In genomic region chr12:77070382-77071294, GRCh38 we compare ENCODE assay signal across 13 cellular contexts. TPM values are rescaled to one million over a fixed set of nuclear protein-coding genes. Genes with fewer than 3 reads are reported as not detected.
DNase-seq lines count a peak whose midpoint lies in the region; ATAC-seq and TF ChIP-seq lines count a peak whose summit lies in the region.
"Had no signal": no experiment of that assay in that cellular context is flagged by ENCODE, and none has a peak within 500 bp of the region (broad histone marks: within the 10 kb centered on the region; RNA-seq: fewer than 3 reads in every experiment).

No MANE protein-coding gene starts in this region.

- no peak for TF ChIP-seq RAD21 in IMR-90 (IDR thresholded peaks at IDR 0.05; ENCODE audit: low read length)

- no peak overlapping the region; the same call in 1 of the 2 replicates for H3K23ac ChIP-seq in IMR-90 (ENCODE audit: low read depth, low read length)

- no peaks in the 10 kb centered on the region for H3K9me3 ChIP-seq in IMR-90 (ENCODE audit: control insufficient read depth, insufficient read depth, low read length)
- H3K9me3 ChIP-seq: lower lobe of right lung had no signal

- in situ Hi-C loops in IMR-90 (cut with MboI; ENCODE audit: low sequenced_read_pairs): loop anchor here (25.0 kb wide), 1 partner anchor 867 kb away; no protein-coding TSS in a partner anchor

- H3K18ac ChIP-seq in IMR-90 (ENCODE audit: low read depth, low read length): no peak overlapping the region; the same call in 1 of the 2 replicates

- H4K91ac ChIP-seq in IMR-90 (ENCODE audit: insufficient read depth, low read depth, low read length): no peak overlapping the region

- DNase-seq in IMR-90 (no peak), NCI-H2029 treated with DMSO at 0.1 percent for 48 hours (lab: John Stamatoyannopoulos, UW) (no peak), GOT3 (lab: John Stamatoyannopoulos, UW) (no peak)
- no peak for DNase-seq in activated T-cell treated with anti-CD3 and anti-CD28 coated beads, Interleukin-2, amount 50 U/mL, for 48 hours
- no peak for DNase-seq in stimulated activated naive CD4-positive, alpha-beta T cell (lab: John Stamatoyannopoulos, UW)
- DNase-seq: activated B cell treated with CpG ODN at 0.5 μM for 24 hours, foreskin keratinocyte, lower lobe of right lung, NCI-H187 treated with DMSO at 0.1 percent for 48 hours had no signal

- H4K5ac ChIP-seq in IMR-90 (ENCODE audit: low read depth, low read length): no peak overlapping the region

- H2BK15ac ChIP-seq in IMR-90 (ENCODE audit: low read depth, low read length): no peak overlapping the region

- no peak overlapping the region for H3K9ac ChIP-seq in IMR-90 (ENCODE audit: low read depth, low read length)

- no peak for TF ChIP-seq POLR2A in IMR-90 (IDR thresholded peaks at IDR 0.05; ENCODE audit: low read depth, low read length)

- no peaks in the 10 kb centered on the region for H3K79me1 ChIP-seq in IMR-90 (ENCODE audit: low read depth in 1 of 2, low read length in 2 of 2)

- H2BK120ac ChIP-seq in IMR-90 (ENCODE audit: low read depth, low read length): no peak overlapping the region

- no peak overlapping the region for H2BK20ac ChIP-seq in IMR-90 (ENCODE audit: low read depth, low read length)

- no peaks in the 10 kb centered on the region for H4K20me1 ChIP-seq in IMR-90 (ENCODE audit: insufficient read depth, low read length)

- H3K4ac ChIP-seq in IMR-90 (ENCODE audit: low read depth, low read length): no peak overlapping the region

- no peaks in the 10 kb centered on the region for H3K36me3 ChIP-seq in IMR-90 (ENCODE audit: control insufficient read depth, insufficient read depth, low read length)
- H3K36me3 ChIP-seq: lower lobe of right lung had no signal

- no peak overlapping the region for H3K27ac ChIP-seq in IMR-90 (ENCODE audit: insufficient read depth, low read length)
- H3K27ac ChIP-seq: foreskin keratinocyte, lower lobe of right lung, RWPE1 had no signal

- H2AK5ac ChIP-seq in IMR-90 (ENCODE audit: low read depth, low read length): no peak overlapping the region

- ATAC-seq in GM18498 (IDR thresholded peaks at IDR 0.05; ENCODE audit: unreplicated experiment) (peak; percentile 73), GM19463 (IDR thresholded peaks at IDR 0.05; ENCODE audit: unreplicated experiment) (peak; percentile 63), HG02938 (IDR thresholded peaks at IDR 0.05; ENCODE audit: unreplicated experiment) (peak; percentile 85), IMR-90 (ENCODE audit: low read depth) (no peak)
- ATAC-seq: foreskin keratinocyte, lower lobe of right lung had no signal

- no peak for TF ChIP-seq CTCF in IMR-90 (conservative IDR thresholded peaks at IDR 0.05; ENCODE audit: low read depth, low read length)

- no CpG with 5 or more reads among the region's 8 CpGs for WGBS in IMR-90 (ENCODE audit: extremely low coverage in 2 of 2, insufficient read length in 1 of 2), 2 experiments

- no peak overlapping the region for H4K8ac ChIP-seq in IMR-90 (ENCODE audit: low read depth in 2 of 2, low read length in 2 of 2)

- CTCF ChIA-PET in IMR-90 (lab: Yijun Ruan, JAX): no interaction called here

- H3K4me2 ChIP-seq in IMR-90 (ENCODE audit: low read depth, low read length): no peak overlapping the region; the same call in 1 of the 2 replicates

- H2BK5ac ChIP-seq in IMR-90 (ENCODE audit: low read depth, low read length, poor library complexity, severe bottlenecking): no peak overlapping the region

- POLR2A ChIA-PET in IMR-90 (lab: Charles Lee; ENCODE audit: unreplicated experiment): no interaction called here

- H3K4me1 ChIP-seq in IMR-90 (ENCODE audit: control insufficient read depth, insufficient read depth, low read length): peaks cover 2% of the 10 kb centered on the region; the same call in 1 of the 2 replicates
- H3K4me1 ChIP-seq: foreskin keratinocyte, lower lobe of right lung had no signal

- intact Hi-C loops in IMR-90 (cut with micrococcal nuclease): no loop called here

- no peak overlapping the region for H2AFZ ChIP-seq in IMR-90 (replicated peaks; ENCODE audit: low read length, poor library complexity)

- no peak overlapping the region for H3K4me3 ChIP-seq in IMR-90 (ENCODE audit: insufficient read depth, low read depth, low read length)
- H3K4me3 ChIP-seq: lower lobe of right lung had no signal

- H3K9me1 ChIP-seq in IMR-90 (ENCODE audit: insufficient read depth, low read length): no peaks in the 10 kb centered on the region

- H3K14ac ChIP-seq in IMR-90 (replicated peaks; ENCODE audit: low read depth, low read length): 0 out of 2 replicates have a peak overlapping the region, but pooled peaks have one; percentile 25

- no peaks in the 10 kb centered on the region for H3K27me3 ChIP-seq in IMR-90 (ENCODE audit: control insufficient read depth, insufficient read depth, low read length)
- H3K27me3 ChIP-seq: foreskin keratinocyte had no signal

- BruUV-seq in IMR-90 (replicated peaks; lab: Mats Ljungman, UMichigan): no TSS peak

- no peak overlapping the region for H3K56ac ChIP-seq in IMR-90 (ENCODE audit: extremely low read depth, insufficient read depth, low read length)

- dilution Hi-C loops in IMR-90 (cut with HindIII; ENCODE audit: low sequenced_read_pairs, unreplicated experiment): no loop called here

- H2AK9ac ChIP-seq in IMR-90 (replicated peaks; ENCODE audit: low read depth, low read length, poor library complexity): no peak overlapping the region

TF ChIP-seq in IMR-90, 13 proteins besides CTCF, POLR2A, EP300 and RAD21:
- TF ChIP-seq CHD1 (IDR thresholded peaks at IDR 0.05; ENCODE audit: low read depth, low read length) (no peak), USF2 (IDR thresholded peaks at IDR 0.05; ENCODE audit: low read depth, low read length) (no peak), MAZ (IDR thresholded peaks at IDR 0.05; ENCODE audit: borderline replicate concordance, low read depth, low read length) (no peak), MXI1 (IDR thresholded peaks at IDR 0.05; ENCODE audit: borderline replicate concordance, low read depth, low read length) (no peak), SMC3 (IDR thresholded peaks at IDR 0.05; ENCODE audit: low read depth, low read length) (no peak)

RNA-seq across cellular contexts. Expression of gene E2F7, which starts 5.3 kb away (rescaled TPM):
- 8.1 and 10.3 TPM in 2 replicates for total RNA-seq in IMR-90 (2012; rRNA removed)
- polyA plus RNA-seq in IMR-90 (2012; rRNA removed): 6.0 TPM in 2 replicates
- 1.3 and 1.8 TPM in 2 replicates for polyA plus RNA-seq in IMR-90 (2012; cell fraction: cytosol; rRNA removed)
- 7.1 and 9.3 TPM in 2 replicates for polyA plus RNA-seq in IMR-90 (2012; cell fraction: nucleus; rRNA removed; ENCODE audit: low replicate concordance)
